ENCODE assay signal across 2 cellular contexts in genomic region chr17:19380551-19381284, GRCh38.
TF ChIP-seq lines count a peak whose summit lies in the region.

No MANE protein-coding gene starts in this region.

TF ChIP-seq in WTC11, 78 proteins besides CTCF, POLR2A, EP300 and RAD21:
- TF ChIP-seq CDX4 (CRISPR knock-in tag; IDR thresholded peaks at IDR 0.05; ENCODE audit: borderline replicate concordance) (no peak), NR2C2 (CRISPR knock-in tag; IDR thresholded peaks at IDR 0.05) (no peak), ATF1 (CRISPR knock-in tag; IDR thresholded peaks at IDR 0.05) (no peak), NFE2L1 (CRISPR knock-in tag; IDR thresholded peaks at IDR 0.05) (no peak)

TF ChIP-seq in HepG2, 621 proteins besides CTCF, POLR2A, EP300 and RAD21:
- 0 out of 2 replicates have a peak, but pooled peaks have one; percentile 17 for TF ChIP-seq RBFOX2 (IDR thresholded peaks at IDR 0.05; ENCODE audit: low read depth, low read length)
- no peak for TF ChIP-seq IRX3 (CRISPR knock-in tag; IDR thresholded peaks at IDR 0.05; ENCODE audit: borderline replicate concordance, low read depth)
